In the genomic region with DNA sequence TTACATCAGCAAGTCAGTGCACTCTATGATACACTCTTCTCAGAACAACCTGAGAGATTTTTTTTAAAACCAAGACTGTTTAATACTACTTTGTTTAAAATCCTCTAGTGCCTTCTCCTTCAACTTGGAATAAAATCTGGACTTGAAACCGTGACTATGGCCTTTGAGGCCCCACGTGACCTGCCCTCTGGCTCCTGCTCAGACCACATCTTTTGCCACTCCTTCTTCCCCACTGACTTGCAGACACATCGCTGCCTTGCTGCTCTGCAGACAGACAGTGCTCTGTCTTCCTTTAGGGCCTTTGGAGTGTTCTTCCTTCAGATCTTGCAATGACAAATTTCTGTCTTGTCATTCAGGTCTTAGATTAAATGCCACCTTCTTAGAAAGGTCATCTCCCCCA, we compare ENCODE assay signal across 23 cellular contexts.
"Had no signal": no experiment of that assay in that cellular context is flagged by ENCODE, and none has a peak within 500 bp of the region (broad histone marks: within the 10 kb centered on the region; RNA-seq: fewer than 3 reads in every experiment).

No MANE protein-coding gene starts in this region.

- H3K27ac ChIP-seq: adrenal gland, SK-N-MC, WERI-Rb-1 had no signal

- H3K9me3 Mint-ChIP-seq: activated CD4-positive, alpha-beta memory T cell treated with anti-CD3 and anti-CD28 coated beads, Interleukin-2, amount 10 ng/mL, durations not matched to agents 7 days and 5 days; activated naive CD8-positive, alpha-beta T cell treated with anti-CD3 and anti-CD28 coated beads, Interleukin-2, amount 10 ng/mL, durations not matched to agents 7 days and 5 days; activated T-helper 17 cell treated with anti-CD3 and anti-CD28 coated beads, Interleukin-2, amount 50 U/mL, for 72 hours; T-cell had no signal

- H3K4me3 ChIP-seq: adrenal gland, K562, SK-N-MC had no signal

- H3K9me3 ChIP-seq: adrenal gland had no signal

- H3K27ac Mint-ChIP-seq: activated CD4-positive, alpha-beta memory T cell treated with anti-CD3 and anti-CD28 coated beads, Interleukin-2, amount 10 ng/mL, durations not matched to agents 7 days and 5 days; activated CD4-positive, alpha-beta T cell treated with anti-CD3 and anti-CD28 coated beads for 36 hours; activated naive CD8-positive, alpha-beta T cell treated with anti-CD3 and anti-CD28 coated beads, Interleukin-2, amount 10 ng/mL, durations not matched to agents 7 days and 5 days; activated T-helper 17 cell treated with anti-CD3 and anti-CD28 coated beads, Interleukin-2, amount 50 U/mL, for 72 hours; T-cell had no signal

- H3K36me3 Mint-ChIP-seq: activated naive CD8-positive, alpha-beta T cell treated with anti-CD3 and anti-CD28 coated beads, Interleukin-2, amount 10 ng/mL, durations not matched to agents 7 days and 5 days had no signal

- ATAC-seq: activated CD4-positive, alpha-beta T cell treated with anti-CD3 and anti-CD28 coated beads for 36 hours; activated T-helper 17 cell treated with anti-CD3 and anti-CD28 coated beads, Interleukin-2, amount 50 U/mL, for 72 hours; K562; PC-3; T-cell had no signal

- H3K4me3 Mint-ChIP-seq: activated CD4-positive, alpha-beta memory T cell treated with anti-CD3 and anti-CD28 coated beads, Interleukin-2, amount 10 ng/mL, durations not matched to agents 7 days and 5 days; activated CD4-positive, alpha-beta T cell treated with anti-CD3 and anti-CD28 coated beads for 36 hours; activated naive CD8-positive, alpha-beta T cell treated with anti-CD3 and anti-CD28 coated beads, Interleukin-2, amount 10 ng/mL, durations not matched to agents 7 days and 5 days; activated T-helper 17 cell treated with anti-CD3 and anti-CD28 coated beads, Interleukin-2, amount 50 U/mL, for 72 hours; T-cell had no signal

- DNase-seq: activated CD4-positive, alpha-beta memory T cell treated with anti-CD3 and anti-CD28 coated beads, Interleukin-2, amount 10 ng/mL, durations not matched to agents 7 days and 5 days; activated CD4-positive, alpha-beta T cell treated with anti-CD3 and anti-CD28 coated beads for 36 hours; activated CD4-positive, alpha-beta T cell treated with anti-CD3 and anti-CD28 coated beads, Interleukin-2, amount 50 U/mL, for 1 hour; activated gamma-delta T cell; activated naive CD4-positive, alpha-beta T cell treated with anti-CD3 and anti-CD28 coated beads, Interleukin-2, amount 50 U/mL, for 16 hours; activated naive CD8-positive, alpha-beta T cell treated with anti-CD3 and anti-CD28 coated beads, Interleukin-2, amount 10 ng/mL, durations not matched to agents 7 days and 5 days; activated T-cell treated with anti-CD3 and anti-CD28 coated beads for 4 hours; activated T-cell treated with anti-CD3 and anti-CD28 coated beads, Interleukin-2, amount 50 U/mL, for 48 hours; Karpas-422; NCI-H1048; NCI-H146; NCI-H187 treated with DMSO at 0.1 percent for 48 hours; NCI-H2081 treated with DMSO at 0.1 percent for 48 hours; NCI-H446; NCI-H524; PC-3; SIG-M5; T-cell; WERI-Rb-1 had no signal

- H3K27me3 ChIP-seq: adrenal gland had no signal

- H3K27me3 Mint-ChIP-seq: activated CD4-positive, alpha-beta memory T cell treated with anti-CD3 and anti-CD28 coated beads, Interleukin-2, amount 10 ng/mL, durations not matched to agents 7 days and 5 days; activated CD4-positive, alpha-beta T cell treated with anti-CD3 and anti-CD28 coated beads for 36 hours; activated naive CD8-positive, alpha-beta T cell treated with anti-CD3 and anti-CD28 coated beads, Interleukin-2, amount 10 ng/mL, durations not matched to agents 7 days and 5 days; activated T-helper 17 cell treated with anti-CD3 and anti-CD28 coated beads, Interleukin-2, amount 50 U/mL, for 72 hours; T-cell had no signal

- H3K4me1 Mint-ChIP-seq: activated CD4-positive, alpha-beta memory T cell treated with anti-CD3 and anti-CD28 coated beads, Interleukin-2, amount 10 ng/mL, durations not matched to agents 7 days and 5 days; activated CD4-positive, alpha-beta T cell treated with anti-CD3 and anti-CD28 coated beads for 36 hours; activated naive CD8-positive, alpha-beta T cell treated with anti-CD3 and anti-CD28 coated beads, Interleukin-2, amount 10 ng/mL, durations not matched to agents 7 days and 5 days; activated T-helper 17 cell treated with anti-CD3 and anti-CD28 coated beads, Interleukin-2, amount 50 U/mL, for 72 hours; T-cell had no signal
